ENCODE assay signal across 8 cellular contexts in genomic region chr1:183194527-183195145, GRCh38. TPM values are rescaled to one million over a fixed set of nuclear protein-coding genes. Genes with fewer than 3 reads are reported as not detected.
DNase-seq lines count a peak whose midpoint lies in the region; ATAC-seq and TF ChIP-seq lines count a peak whose summit lies in the region.

No MANE protein-coding gene starts in this region.

- BruUV-seq in MCF 10A (replicated peaks; lab: Mats Ljungman, UMichigan): no TSS peak

- ATAC-seq in HG03039 (IDR thresholded peaks at IDR 0.05; ENCODE audit: unreplicated experiment): peak; percentile 84

- peaks cover 59% of the 10 kb centered on the region for H3K4me1 Mint-ChIP-seq in MCF 10A (ENCODE audit: insufficient read depth, unreplicated experiment)
- H3K4me1 Mint-ChIP-seq in T-helper 2 cell treated with Interferon-gamma antibody and Interleukin-4, amounts not matched to agents 5 μg/mL and 100 μg/mL, for 36 hours (ENCODE audit: low read depth): peaks cover 14% of the 10 kb centered on the region
- peaks cover 8% of the 10 kb centered on the region for H3K4me1 Mint-ChIP-seq in type B pancreatic cell (ENCODE audit: unreplicated experiment)

- no peak overlapping the region for H3K4me3 Mint-ChIP-seq in MCF 10A (ENCODE audit: unreplicated experiment)
- peak overlapping the region; percentile 60 for H3K4me3 Mint-ChIP-seq in T-helper 2 cell treated with Interferon-gamma antibody and Interleukin-4, amounts not matched to agents 5 μg/mL and 100 μg/mL, for 36 hours
- H3K4me3 Mint-ChIP-seq in type B pancreatic cell: no peak overlapping the region

- H3K27me3 Mint-ChIP-seq in MCF 10A (ENCODE audit: insufficient read depth, unreplicated experiment) (no peaks in the 10 kb centered on the region), type B pancreatic cell (peaks cover 2% of the 10 kb centered on the region)
- peaks cover 32% of the 10 kb centered on the region for H3K27me3 Mint-ChIP-seq in T-helper 2 cell treated with Interferon-gamma antibody and Interleukin-4, amounts not matched to agents 5 μg/mL and 100 μg/mL, for 36 hours (ENCODE audit: low read depth)

- H3K27me3 ChIP-seq in breast epithelium (no peaks in the 10 kb centered on the region), ovary (no peaks in the 10 kb centered on the region)

- no peaks in the 10 kb centered on the region for H3K36me3 ChIP-seq in breast epithelium
- no peaks in the 10 kb centered on the region for H3K36me3 ChIP-seq in ovary

- 83 to 93% (median 92%) methylated on average over 1 of the region's 1 CpG for WGBS in ovary, 3 donors

- H3K27ac Mint-ChIP-seq in MCF 10A (ENCODE audit: low read depth, unreplicated experiment) (peak overlapping the region; percentile 87), type B pancreatic cell (peak overlapping the region; percentile 85)
- peak overlapping the region; percentile 10 for H3K27ac Mint-ChIP-seq in T-helper 2 cell treated with Interferon-gamma antibody and Interleukin-4, amounts not matched to agents 5 μg/mL and 100 μg/mL, for 36 hours

- peaks cover 46% of the 10 kb centered on the region for H3K36me3 Mint-ChIP-seq in MCF 10A (ENCODE audit: insufficient read depth, unreplicated experiment)
- H3K36me3 Mint-ChIP-seq in T-helper 2 cell treated with Interferon-gamma antibody and Interleukin-4, amounts not matched to agents 5 μg/mL and 100 μg/mL, for 36 hours (ENCODE audit: low read depth): no peaks in the 10 kb centered on the region
- H3K36me3 Mint-ChIP-seq in type B pancreatic cell: no peaks in the 10 kb centered on the region

- H3K27ac ChIP-seq in breast epithelium: no peak overlapping the region
- H3K27ac ChIP-seq in ovary: no peak overlapping the region

- POLR2A ChIA-PET in MCF 10A (lab: Yijun Ruan, JAX): interaction anchor here (1.1 to 4.7 kb wide), 6 partner anchors 8 to 232 kb away, joined by 3 to 50 read pairs (median 4); partner anchors contain the start of gene LAMC2

- DNase-seq in MCF 10A (ENCODE audit: unreplicated experiment): no peak
- DNase-seq in breast epithelium (ENCODE audit: low spot score in 2 of 2): no peak
- peak; percentile 25 for DNase-seq in T-helper 2 cell treated with Interferon-gamma antibody and Interleukin-4, amounts not matched to agents 5 μg/mL and 100 μg/mL, for 36 hours (ENCODE audit: low spot score)
- no peak for DNase-seq in type B pancreatic cell (ENCODE audit: extremely low spot score, unreplicated experiment)
- DNase-seq in ovary: no peak
- no peak for DNase-seq in stimulated activated CD4-positive, alpha-beta T cell treated with anti-CD3 and anti-CD28 coated beads, Interleukin-4, amount 100 ng/mL, for 24 hours
- no peak for DNase-seq in GDM1 (lab: John Stamatoyannopoulos, UW)

- CTCF ChIA-PET in MCF 10A (lab: Yijun Ruan, JAX): interaction anchor here (1.5 to 1.7 kb wide), 2 partner anchors 9 to 40 kb away, joined by 3 to 10 read pairs; partner anchors contain the start of gene LAMC2

- TF ChIP-seq CTCF in MCF 10A (IDR thresholded peaks at IDR 0.05; ENCODE audit: unreplicated experiment): no peak
- no peak for TF ChIP-seq CTCF in breast epithelium (IDR thresholded peaks at IDR 0.05)
- TF ChIP-seq CTCF in type B pancreatic cell (conservative IDR thresholded peaks at IDR 0.05): no peak
- no peak for TF ChIP-seq CTCF in ovary (IDR thresholded peaks at IDR 0.05)

- H3K9me3 Mint-ChIP-seq in MCF 10A (ENCODE audit: unreplicated experiment): no peaks in the 10 kb centered on the region
- H3K9me3 Mint-ChIP-seq in T-helper 2 cell treated with Interferon-gamma antibody and Interleukin-4, amounts not matched to agents 5 μg/mL and 100 μg/mL, for 36 hours: no peaks in the 10 kb centered on the region
- H3K9me3 Mint-ChIP-seq in type B pancreatic cell: no peaks in the 10 kb centered on the region

- no peaks in the 10 kb centered on the region for H3K4me1 ChIP-seq in breast epithelium
- H3K4me1 ChIP-seq in ovary (ENCODE audit: insufficient read depth): no peaks in the 10 kb centered on the region

- H3K9me3 ChIP-seq in breast epithelium (no peaks in the 10 kb centered on the region), ovary (no peaks in the 10 kb centered on the region)

- TF ChIP-seq POLR2A in breast epithelium (IDR thresholded peaks at IDR 0.05) (no peak), ovary (IDR thresholded peaks at IDR 0.05) (no peak)

- H3K4me3 ChIP-seq in breast epithelium (no peak overlapping the region), ovary (no peak overlapping the region)

- intact Hi-C loops in MCF 10A (cut with micrococcal nuclease) (no loop called here), breast epithelium (cut with DNase I; ENCODE audit: low total_unique reads) (no loop called here), ovary (cut with DNase I) (no loop called here)

- TF ChIP-seq EP300 in ovary (IDR thresholded peaks at IDR 0.05): no peak

RNA-seq across cellular contexts. Expression of gene LAMC2, which starts 8.6 kb away (rescaled TPM):
- total RNA-seq in MCF 10A (2022) (751 and 884 TPM in 2 replicates), breast epithelium (10 to 100 TPM in 2 of 3 donors, 1 to 10 TPM in 1; 3.0 to 20.3 (median 16.4) TPM), type B pancreatic cell (ENCODE audit: low replicate concordance) (14.8 and 33.5 TPM in 2 replicates), ovary (10 to 100 TPM in 1 of 7 donors, 1 to 10 TPM in 5, under 1 TPM in 1; 0.56 to 33.7 (median 4.6) TPM)
- polyA plus RNA-seq in ovary: 1 to 10 TPM in 1 of 2 donors, under 1 TPM in 1; 0.47 to 2.9 TPM

Comparison
In these comparisons a context has a peak if more than half of its experiments do, and no peak if none do; other contexts are left out.
1. RNA of gene LAMC2, which starts 8.6 kb away (total RNA-seq): 751 to 884 TPM in MCF 10A; 3.0 to 20.3 TPM in breast epithelium, 14.8 to 33.5 TPM in type B pancreatic cell and 0.56 to 33.7 TPM in ovary; every median in the first group is over 10 times any median in the second.
2. H3K27ac Mint-ChIP-seq: peak in every context shown above with its lines; median percentile 87 in MCF 10A; 85 in type B pancreatic cell; 10 in T-helper 2 cell treated with Interferon-gamma antibody and Interleukin-4, amounts not matched to agents 5 μg/mL and 100 μg/mL, for 36 hours.